In the genomic region with DNA sequence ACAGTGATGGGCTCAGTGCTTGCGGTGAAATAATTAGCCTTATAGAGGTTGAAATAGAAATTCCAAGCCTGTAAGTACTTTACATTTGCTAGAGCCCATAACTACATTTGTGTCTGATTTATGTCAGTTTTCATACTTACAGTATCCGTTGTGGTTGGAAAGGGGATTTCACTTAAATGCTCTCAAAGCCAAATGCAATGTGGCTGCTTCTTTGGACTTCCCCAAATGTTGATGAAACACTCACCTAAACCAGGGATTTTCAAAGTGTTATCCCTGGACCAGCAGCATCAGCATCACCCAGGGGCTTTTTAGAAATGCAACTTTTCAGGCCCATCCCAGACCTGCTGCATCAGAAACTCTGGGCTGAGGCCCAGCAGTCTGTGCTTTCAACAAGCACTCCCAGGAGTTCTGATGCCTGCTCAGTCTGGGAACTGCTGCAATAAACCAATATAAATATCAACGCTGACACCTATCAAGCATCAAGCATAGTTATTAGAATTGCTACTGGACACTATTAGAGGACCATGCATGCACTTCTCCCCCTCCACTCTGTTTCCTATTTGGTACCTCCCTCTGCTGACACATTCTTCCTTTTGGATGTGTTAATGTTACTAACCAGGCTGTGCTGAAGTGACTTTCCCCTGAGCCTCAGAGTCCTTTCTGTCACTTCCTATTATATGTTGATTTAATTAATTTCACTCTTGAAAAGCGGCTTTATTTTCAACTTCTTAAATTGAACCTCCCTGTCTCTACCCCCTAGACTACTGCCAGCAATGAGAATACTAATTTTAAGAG, we compare ENCODE assay signal across 15 cellular contexts.
A peak's percentile ranks its signal among the peaks of the same experiment; 100 is the strongest.
DNase-seq lines count a peak whose midpoint lies in the region; ATAC-seq and TF ChIP-seq lines count a peak whose summit lies in the region.
"Had no signal": no experiment of that assay in that cellular context is flagged by ENCODE, and none has a peak within 500 bp of the region (broad histone marks: within the 10 kb centered on the region; RNA-seq: fewer than 3 reads in every experiment).

No MANE protein-coding gene starts in this region.

- in situ Hi-C loops in GM13977 (cut with MboI; ENCODE audit: low pct_unique_long_range_greater_than_20kb, low sequenced_read_pairs, unreplicated experiment): no loop called here

- ATAC-seq in GM18907 (IDR thresholded peaks at IDR 0.05; ENCODE audit: unreplicated experiment) (peak; percentile 89), GM21619 (IDR thresholded peaks at IDR 0.05; ENCODE audit: unreplicated experiment) (peak; percentile 76), HG03196 (IDR thresholded peaks at IDR 0.05; ENCODE audit: unreplicated experiment) (peak; percentile 72)
- peak; percentile 61 to 76 for ATAC-seq in natural killer cell treated with Interleukin-12 subunit alpha and Interleukin-12 subunit beta and Interleukin-15 and Interleukin-18, amount 100 ng/mL, for 72 hours
- ATAC-seq: heart left ventricle had no signal

- peaks cover 27 to 28% of the 10 kb centered on the region in 2 donors for H3K27me3 Mint-ChIP-seq in natural killer cell treated with Interleukin-12 subunit alpha and Interleukin-12 subunit beta and Interleukin-15 and Interleukin-18, amount 100 ng/mL, for 72 hours

- H3K9me3 Mint-ChIP-seq in natural killer cell treated with Interleukin-12 subunit alpha and Interleukin-12 subunit beta and Interleukin-15 and Interleukin-18, amount 100 ng/mL, for 72 hours: peaks cover 3% of the 10 kb centered on the region

- H3K36me3 Mint-ChIP-seq in natural killer cell treated with Interleukin-12 subunit alpha and Interleukin-12 subunit beta and Interleukin-15 and Interleukin-18, amount 100 ng/mL, for 72 hours: peaks cover 4% of the 10 kb centered on the region
- H3K36me3 Mint-ChIP-seq: memory B cell had no signal

- no peak for DNase-seq in natural killer cell treated with Interleukin-12 subunit alpha and Interleukin-12 subunit beta and Interleukin-15 and Interleukin-18, amount 100 ng/mL, for 72 hours (ENCODE audit: low spot score)
- DNase-seq in posterior cingulate gyrus (no peak), GM13977 (ENCODE audit: low spot score) (no peak), NCI-H2227 treated with DMSO at 0.1 percent for 48 hours (lab: John Stamatoyannopoulos, UW) (no peak)
- DNase-seq: activated CD4-positive, alpha-beta T cell treated with anti-CD3 and anti-CD28 coated beads, Interleukin-2, amount 50 U/mL, for 4 hours; DMS 273 treated with DMSO at 0.1 percent for 48 hours; effector memory CD4-positive, alpha-beta T cell; heart left ventricle; NCI-H1092 treated with DMSO at 0.1 percent for 48 hours; NCI-H82; testis had no signal

- TF ChIP-seq CTCF in GM13977 (IDR thresholded peaks at IDR 0.05; ENCODE audit: extremely low read depth, insufficient read depth, missing control alignments): no peak

- peak overlapping the region; percentile 10 for H3K4me3 Mint-ChIP-seq in natural killer cell treated with Interleukin-12 subunit alpha and Interleukin-12 subunit beta and Interleukin-15 and Interleukin-18, amount 100 ng/mL, for 72 hours
- H3K4me3 Mint-ChIP-seq: memory B cell had no signal

- intact Hi-C loops in posterior cingulate gyrus (cut with DNase I): no loop called here

- H3K27ac Mint-ChIP-seq in natural killer cell treated with Interleukin-12 subunit alpha and Interleukin-12 subunit beta and Interleukin-15 and Interleukin-18, amount 100 ng/mL, for 72 hours: no peak overlapping the region
- H3K27ac Mint-ChIP-seq: memory B cell had no signal

- H3K4me1 Mint-ChIP-seq in natural killer cell treated with Interleukin-12 subunit alpha and Interleukin-12 subunit beta and Interleukin-15 and Interleukin-18, amount 100 ng/mL, for 72 hours (ENCODE audit: low read depth in 2 of 2): peaks cover 37 to 41% of the 10 kb centered on the region in 2 donors
